In genomic region chr10:102630663-102631062, GRCh38 we compare ENCODE assay signal across 1 cellular context.
TF ChIP-seq lines count a peak whose summit lies in the region.

No MANE protein-coding gene starts in this region.

TF ChIP-seq in HepG2, 621 proteins besides CTCF, POLR2A, EP300 and RAD21:
- TF ChIP-seq ZNF484 (CRISPR knock-in tag; IDR thresholded peaks at IDR 0.05; ENCODE audit: borderline replicate concordance, low read depth), result no peak
- TF ChIP-seq CHD4 (IDR thresholded peaks at IDR 0.05; ENCODE audit: borderline replicate concordance, low read length), result no peak
- TF ChIP-seq ELK4 (CRISPR knock-in tag; IDR thresholded peaks at IDR 0.05; ENCODE audit: borderline replicate concordance), result no peak
- no peak for TF ChIP-seq HNF1B (CRISPR knock-in tag; IDR thresholded peaks at IDR 0.05)
- no peak for TF ChIP-seq HNRNPL (IDR thresholded peaks at IDR 0.05; ENCODE audit: low read depth, low read length)
- TF ChIP-seq PLSCR1 (CRISPR knock-in tag; IDR thresholded peaks at IDR 0.05; ENCODE audit: borderline replicate concordance), result no peak
- TF ChIP-seq SCMH1 (CRISPR knock-in tag; IDR thresholded peaks at IDR 0.05; ENCODE audit: borderline replicate concordance), result no peak
- no peak for TF ChIP-seq ETV6 (CRISPR knock-in tag; conservative IDR thresholded peaks at IDR 0.05)
- TF ChIP-seq PHF8 (CRISPR knock-in tag; IDR thresholded peaks at IDR 0.05), result no peak
